Comparison of ENCODE assay signal across 3 cellular contexts in genomic region chr7:35048390-35048789, GRCh38. TPM values are rescaled to one million over a fixed set of nuclear protein-coding genes. Genes with fewer than 3 reads are reported as not detected.
DNase-seq lines count a peak whose midpoint lies in the region; ATAC-seq, FAIRE-seq and TF ChIP-seq lines count a peak whose summit lies in the region.
"Not testable (repeated sequence)": the region's sequence is repeated elsewhere in the genome, so short reads cannot be mapped to it uniquely, and the experiment has no call there.

No MANE protein-coding gene starts in this region.

- not testable (repeated sequence) for TF ChIP-seq RAD21 in GM12878 (IDR thresholded peaks at IDR 0.05; ENCODE audit: insufficient read depth, low read depth, low read length); K562 (CRISPR knock-in tag; conservative IDR thresholded peaks at IDR 0.05 in 1 of 2, IDR thresholded peaks at IDR 0.05 in 1 of 2)

- intact Hi-C loops in GM12878 (cut with micrococcal nuclease; ENCODE audit: unreplicated experiment); K562 (cut with micrococcal nuclease): not testable (repeated sequence)

- not testable (repeated sequence) for H3K36me3 ChIP-seq in GM12878 (ENCODE audit: control insufficient read depth in 2 of 2, insufficient read depth in 2 of 2, low read length in 1 of 2); K562 (ENCODE audit: control insufficient read depth, insufficient read depth, low read length)

- H4K20me1 ChIP-seq in GM12878 (ENCODE audit: control insufficient read depth, insufficient read depth); K562 (replicated peaks; ENCODE audit: control insufficient read depth, insufficient read depth, low read length): not testable (repeated sequence)

- SMC1A ChIA-PET in GM12878 (lab: Charles Lee; ENCODE audit: uncharacterized antibody, unreplicated experiment) = not testable (repeated sequence)

- RAD21 ChIA-PET in GM12878 (lab: Charles Lee; ENCODE audit: unreplicated experiment) = not testable (repeated sequence)

- H3K27ac ChIP-seq in GM12878 (ENCODE audit: control insufficient read depth, insufficient read depth); K562 (ENCODE audit: extremely low read depth, low read depth, low read length): not testable (repeated sequence)

- not testable (repeated sequence) for ATAC-seq in GM12878, K562

- in situ Hi-C loops in GM12878 (cut with MboI); K562 (cut with MboI): not testable (repeated sequence)

- TF ChIP-seq EP300 in GM12878 (IDR thresholded peaks at IDR 0.05; ENCODE audit: borderline replicate concordance in 1 of 2, control insufficient read depth in 1 of 2, low read depth in 2 of 2, low read length in 2 of 2); K562 (IDR thresholded peaks at IDR 0.05; ENCODE audit: low read length): not testable (repeated sequence)

- not testable (repeated sequence) for H3K4me2 ChIP-seq in GM12878 (ENCODE audit: control insufficient read depth, insufficient read depth); K562 (ENCODE audit: insufficient read depth, low read length)

- CTCF ChIA-PET in GM12878 (lab: Yijun Ruan, JAX); K562 (lab: Yijun Ruan, JAX; ENCODE audit: low intra/inter-chr PET ratio): not testable (repeated sequence)

- not testable (repeated sequence) for TF ChIP-seq CTCF in GM12878 (IDR thresholded peaks at IDR 0.05 in 2 of 3, conservative IDR thresholded peaks at IDR 0.05 in 1 of 3; ENCODE audit: control insufficient read depth in 2 of 3, extremely low read depth in 1 of 3, insufficient read depth in 1 of 3, low read depth in 3 of 3, low read length in 3 of 3); K562 (IDR thresholded peaks at IDR 0.05 in 2 of 3, conservative IDR thresholded peaks at IDR 0.05 in 1 of 3; ENCODE audit: insufficient read depth in 2 of 3, low read depth in 1 of 3, low read length in 3 of 3)

- not testable (repeated sequence) for H2AFZ ChIP-seq in GM12878 (ENCODE audit: control insufficient read depth, low read depth, low read length); K562 (ENCODE audit: low read depth, low read length)

- WGBS in GM12878 (ENCODE audit: insufficient coverage, insufficient replicate concordance, low lambda C conversion rate, missing lambda C conversion rate) = 86% methylated on average over 2 of the region's 2 CpGs
- 0% methylated on average over 2 of the region's 2 CpGs for WGBS in K562 (ENCODE audit: insufficient coverage, low coverage, missing lambda C conversion rate)

- H3K9me3 ChIP-seq in GM12878 (replicated peaks; ENCODE audit: control insufficient read depth, insufficient read depth, low read length); K562 (replicated peaks; ENCODE audit: control insufficient read depth, insufficient read depth, low read depth, low read length): not testable (repeated sequence)

- FAIRE-seq in GM12891 (lab: Jason Lieb, UNC); GM12878 (lab: Jason Lieb, UNC); K562 (lab: Jason Lieb, UNC): not testable (repeated sequence)

- not testable (repeated sequence) for H3K27me3 ChIP-seq in GM12878 (replicated peaks in 1 of 2; ENCODE audit: control insufficient read depth in 2 of 2, insufficient read depth in 2 of 2, low read length in 1 of 2); K562 (ENCODE audit: control insufficient read depth in 2 of 2, insufficient read depth in 2 of 2, low read length in 2 of 2)

- not testable (repeated sequence) for H3K4me3 ChIP-seq in GM12878, K562

- POLR2A ChIA-PET in GM12878 (lab: Charles Lee); K562 (lab: Yijun Ruan, JAX): not testable (repeated sequence)

- DNase-seq in GM12891 (ENCODE audit: insufficient read length, low spot score); GM12878 (ENCODE audit: low read depth, low spot score); K562 (ENCODE audit: extremely low read depth in 1 of 4, low spot score in 3 of 4): not testable (repeated sequence)

- not testable (repeated sequence) for TF ChIP-seq POLR2A in GM12891 (IDR thresholded peaks at IDR 0.05; ENCODE audit: low read depth, low read length); GM12878 (IDR thresholded peaks at IDR 0.05; ENCODE audit: low read depth, low read length); K562 (conservative IDR thresholded peaks at IDR 0.05)

- H3K9ac ChIP-seq in GM12878 (ENCODE audit: control insufficient read depth, insufficient read depth, low read length); K562 (ENCODE audit: insufficient read depth in 1 of 2, low read depth in 2 of 2, low read length in 2 of 2): not testable (repeated sequence)

- BruUV-seq in GM12878 (replicated peaks; lab: Mats Ljungman, UMichigan); K562 (replicated peaks; lab: Mats Ljungman, UMichigan): not testable (repeated sequence)

- H3K9me1 ChIP-seq in K562 (ENCODE audit: control insufficient read depth, insufficient read depth, low read length) = not testable (repeated sequence)

- not testable (repeated sequence) for H3K4me1 ChIP-seq in GM12878 (ENCODE audit: control insufficient read depth, insufficient read depth, low read length); K562 (replicated peaks in 1 of 2; ENCODE audit: control insufficient read depth in 2 of 2, insufficient read depth in 2 of 2, low read length in 2 of 2)

- not testable (repeated sequence) for H3K79me2 ChIP-seq in GM12878 (ENCODE audit: control insufficient read depth, insufficient read depth, low read length); K562 (ENCODE audit: control insufficient read depth, insufficient read depth, low read length)

TF ChIP-seq in GM12891, 5 proteins besides CTCF, POLR2A, EP300 and RAD21:
- TF ChIP-seq SPI1 (IDR thresholded peaks at IDR 0.05; ENCODE audit: low read depth, low read length) = peak; percentile 43

TF ChIP-seq in GM12878, 131 proteins besides CTCF, POLR2A, EP300 and RAD21:
- TF ChIP-seq SPI1 (IDR thresholded peaks at IDR 0.05; ENCODE audit: borderline replicate concordance, insufficient read depth, low read depth, low read length) = peak; percentile 17; the same call in 1 of the 2 replicates

TF ChIP-seq in K562, 482 proteins besides CTCF, POLR2A, EP300 and RAD21:
- peak; percentile 71 for TF ChIP-seq SPI1 (IDR thresholded peaks at IDR 0.05; ENCODE audit: borderline replicate concordance, low read depth, low read length)
TF ChIP-seq in K562: peak in this region for 1; not testable (repeated sequence) for 481.

RNA-seq across cellular contexts. Expression of gene DPY19L1, which starts 11.1 kb away (rescaled TPM):
- 1.2 TPM for polyA plus RNA-seq in GM12891 (2012; ENCODE audit: low read depth, missing spikeins)
- total RNA-seq in GM12878 (2013; cell fraction: nucleolus; rRNA removed) = 17.5 and 23.3 TPM in 2 replicates
- 4.0 and 5.8 TPM in 2 replicates for total RNA-seq in GM12878 (2014; rRNA removed)
- total RNA-seq in GM12878 (2014; rRNA removed; fragmentation: Illumina TruSeq; extraction: Trizol) = 4.8 and 6.2 TPM in 2 replicates
- total RNA-seq in GM12878 (2021) = 5.5 and 6.4 TPM in 2 replicates
- polyA plus RNA-seq in GM12878 (2011; ENCODE audit: low read depth) = 0.76 TPM
- 35.4 and 70.7 TPM in 2 replicates for polyA plus RNA-seq in GM12878 (2011; rRNA removed)
- 10.3 and 11.8 TPM in 2 replicates for polyA plus RNA-seq in GM12878 (2011; cell fraction: cytosol; rRNA removed)
- 11.5 and 14.2 TPM in 2 replicates for polyA plus RNA-seq in GM12878 (2011; cell fraction: nucleus; rRNA removed)
- 1.4 and 2.0 TPM in 2 replicates for polyA plus RNA-seq in GM12878 (2012)
- 5.1 and 6.9 TPM in 2 replicates for polyA plus RNA-seq in GM12878 (2014; fragmentation: Illumina TruSeq; extraction: Trizol)
- under 1 TPM; 0.47 to 0.93 TPM for polyA plus RNA-seq in GM12878 (2014; fragmentation: Nextera tagmentation; extraction: Ambion mirVana)
- 3.0 and 3.5 TPM in 2 replicates for polyA plus RNA-seq in GM12878 (2014; rRNA removed)
- 1 to 10 TPM in 1 of 2 experiments, under 1 TPM in 1; 0.63 to 1.6 TPM for polyA plus RNA-seq in GM12878 (2016; fragmentation: Nextera tagmentation; extraction: Ambion mirVana)
- polyA minus RNA-seq in GM12878 (2011; rRNA and poly(A)+ RNA removed) = 19.5 and 25.2 TPM in 2 replicates
- polyA minus RNA-seq in GM12878 (2011; cell fraction: cytosol; rRNA and poly(A)+ RNA removed) = 8.2 and 11.3 TPM in 2 replicates
- polyA minus RNA-seq in GM12878 (2011; cell fraction: nucleus; rRNA and poly(A)+ RNA removed) = 12.3 and 20.5 TPM in 2 replicates
- 47.4 and 103 TPM in 2 replicates for total RNA-seq in K562 (2011; cell fraction: chromatin; rRNA removed; ENCODE audit: low replicate concordance)
- total RNA-seq in K562 (2011; cell fraction: nucleolus; rRNA removed) = 19.6 and 21.2 TPM in 2 replicates
- 55.1 and 66.5 TPM in 2 replicates for total RNA-seq in K562 (2011; cell fraction: nucleoplasm; rRNA removed)
- total RNA-seq in K562 (2014; rRNA removed) = 14.4 and 15.5 TPM in 2 replicates
- 27.3 and 28.6 TPM in 2 replicates for total RNA-seq in K562 (2014; rRNA removed; fragmentation: Illumina TruSeq; extraction: Trizol)
- 20.0 and 22.2 TPM in 2 replicates for total RNA-seq in K562 (2015; rRNA removed; fragmentation: Illumina TruSeq; extraction: Trizol)
- total RNA-seq in K562 (2021) = 22.9 and 27.3 TPM in 2 replicates
- polyA plus RNA-seq in K562 (2011; rRNA removed) = 23.4 and 34.3 TPM in 2 replicates
- 10.5 and 18.8 TPM in 2 replicates for polyA plus RNA-seq in K562 (2011; cell fraction: cytosol; rRNA removed)
- 9.6 and 13.1 TPM in 2 replicates for polyA plus RNA-seq in K562 (2011; cell fraction: nucleus; rRNA removed)
- polyA plus RNA-seq in K562 (2012) = 15.1 and 19.7 TPM in 2 replicates
- 17.1 and 22.1 TPM in 2 replicates for polyA plus RNA-seq in K562 (2014; fragmentation: Illumina TruSeq; extraction: Trizol)
- 1 to 10 TPM; 4.0 to 4.9 TPM for polyA plus RNA-seq in K562 (2014; fragmentation: Nextera tagmentation; extraction: Ambion mirVana)
- 14.7 and 16.9 TPM in 2 replicates for polyA plus RNA-seq in K562 (2014; rRNA removed)
- polyA minus RNA-seq in K562 (2011; rRNA and poly(A)+ RNA removed) = 48.9 and 53.5 TPM in 2 replicates
- 16.8 and 21.0 TPM in 2 replicates for polyA minus RNA-seq in K562 (2011; cell fraction: cytosol; rRNA and poly(A)+ RNA removed)
- polyA minus RNA-seq in K562 (2011; cell fraction: nucleus; rRNA and poly(A)+ RNA removed) = 17.4 and 20.5 TPM in 2 replicates
